ENCODE assay signal across 8 cellular contexts in the genomic region with DNA sequence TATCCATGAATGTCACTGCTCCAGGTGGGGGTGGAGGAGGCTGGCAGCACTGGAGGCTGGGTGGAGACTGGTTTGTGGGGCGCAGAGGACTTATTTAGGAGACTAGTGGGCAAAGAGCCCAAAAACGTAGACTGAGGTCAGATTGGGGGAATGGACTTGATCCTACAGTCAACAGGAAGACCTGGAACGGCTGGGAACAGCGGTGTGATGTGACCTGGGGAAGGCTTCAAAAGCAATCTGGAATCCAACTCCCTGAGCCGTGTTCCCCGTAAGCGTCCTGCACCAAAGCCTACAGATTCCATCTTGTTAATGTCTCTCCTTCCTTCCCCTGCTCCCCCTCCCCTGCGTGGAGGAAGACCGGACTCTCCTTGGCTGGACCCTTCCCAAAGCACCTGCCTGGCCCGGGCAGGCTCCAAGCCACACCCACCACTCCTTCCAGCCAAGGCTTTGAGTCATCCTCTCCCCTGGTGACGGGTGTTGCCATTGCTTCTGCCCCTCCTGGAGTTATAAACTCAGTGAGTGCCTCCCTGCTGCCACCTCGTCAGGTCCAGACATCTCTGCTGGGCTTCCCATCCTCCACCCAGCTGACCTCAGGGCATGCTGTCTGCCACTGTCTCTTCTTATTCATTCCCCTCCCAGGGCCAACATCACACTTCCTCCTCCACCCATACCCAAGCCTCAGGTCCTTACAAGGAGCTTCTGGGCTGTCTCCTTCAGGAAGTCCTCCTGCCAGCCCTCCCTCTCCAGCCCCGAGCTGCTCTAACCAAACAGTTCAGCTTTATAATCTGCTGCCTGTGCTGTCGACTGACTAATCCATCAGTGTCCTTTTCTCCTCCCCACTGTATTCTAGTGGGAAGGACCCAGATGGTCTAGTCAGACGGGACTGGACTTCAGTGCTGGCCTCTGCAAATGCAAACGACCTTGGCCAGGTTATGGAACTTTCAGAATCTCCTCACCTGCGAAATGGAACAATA. TPM values are rescaled to one million over a fixed set of nuclear protein-coding genes. Genes with fewer than 3 reads are reported as not detected.
DNase-seq lines count a peak whose midpoint lies in the region; ATAC-seq and TF ChIP-seq lines count a peak whose summit lies in the region.

No MANE protein-coding gene starts in this region.

- no peaks in the 10 kb centered on the region for H3K27me3 ChIP-seq in esophagus (ENCODE audit: control insufficient read depth in 1 of 2, insufficient read depth in 2 of 2, low read length in 2 of 2)
- H3K27me3 ChIP-seq in mucosa of stomach (ENCODE audit: control insufficient read depth, insufficient read depth, low read length), result no peaks in the 10 kb centered on the region
- H3K27me3 ChIP-seq in transverse colon, result no peaks in the 10 kb centered on the region

- peaks cover 8% of the 10 kb centered on the region for H3K27me3 Mint-ChIP-seq in activated CD4-positive, alpha-beta memory T cell treated with anti-CD3 and anti-CD28 coated beads, Interleukin-2, amount 10 ng/mL, durations not matched to agents 7 days and 5 days

- H3K4me1 ChIP-seq in esophagus (ENCODE audit: control insufficient read depth in 2 of 2, insufficient read depth in 2 of 2, low read length in 1 of 2) (peaks cover 2 to 13% of the 10 kb centered on the region in 2 donors), mucosa of stomach (ENCODE audit: control insufficient read depth, insufficient read depth, low read length) (peaks cover 25% of the 10 kb centered on the region), transverse colon (peaks cover 15 to 43% (median 32%) of the 10 kb centered on the region in 4 donors)

- peaks cover 10% of the 10 kb centered on the region for H3K36me3 Mint-ChIP-seq in activated CD4-positive, alpha-beta memory T cell treated with anti-CD3 and anti-CD28 coated beads, Interleukin-2, amount 10 ng/mL, durations not matched to agents 7 days and 5 days (ENCODE audit: low read depth)

- CTCF ChIA-PET in activated CD4-positive, alpha-beta memory T cell treated with anti-CD3 and anti-CD28 coated beads, Interleukin-2, amount 10 ng/mL, durations not matched to agents 7 days and 5 days (lab: Charles Lee), result interaction anchor here (1.1 to 1.5 kb wide), 3 partner anchors 41 to 235 kb away, joined by 3 to 7 read pairs (median 4); no protein-coding TSS in a partner anchor

- H3K9me3 ChIP-seq in esophagus (ENCODE audit: control insufficient read depth in 2 of 2, insufficient read depth in 1 of 2, low read depth in 1 of 2, low read length in 1 of 2) (no peaks in the 10 kb centered on the region), mucosa of stomach (ENCODE audit: control insufficient read depth, low read length) (no peaks in the 10 kb centered on the region), transverse colon (no peaks in the 10 kb centered on the region)

- H3K4me3 ChIP-seq in esophagus (ENCODE audit: low read depth in 1 of 2, low read length in 2 of 2) (peak overlapping the region in 1 of 2 donors; percentile 91), mucosa of stomach (ENCODE audit: low read length) (peak overlapping the region; percentile 18), transverse colon (peak overlapping the region in 2 of 4 donors; percentile 1 to 95)

- H3K4me3 Mint-ChIP-seq in activated CD4-positive, alpha-beta memory T cell treated with anti-CD3 and anti-CD28 coated beads, Interleukin-2, amount 10 ng/mL, durations not matched to agents 7 days and 5 days, result peak overlapping the region; percentile 57

- 11 to 15% methylated on average over 17 of the region's 17 CpGs for WGBS in esophagus, 2 donors
- WGBS in transverse colon (ENCODE audit: low coverage in 1 of 2), 2 donors, result 0 to 17% methylated on average over 2 to 17 of the region's 17 CpGs

- peak in 2 of 5 experiments; percentile 15 to 42 for TF ChIP-seq CTCF in transverse colon (IDR thresholded peaks at IDR 0.05)

- H3K27ac Mint-ChIP-seq in activated CD4-positive, alpha-beta memory T cell treated with anti-CD3 and anti-CD28 coated beads, Interleukin-2, amount 10 ng/mL, durations not matched to agents 7 days and 5 days, result peak overlapping the region; percentile 74

- intact Hi-C loops in transverse colon (cut with DNase I; ENCODE audit: low total_unique reads), result no loop called here

- no peaks in the 10 kb centered on the region for H3K36me3 ChIP-seq in esophagus (ENCODE audit: control insufficient read depth in 2 of 2, insufficient read depth in 2 of 2, low read length in 1 of 2)
- H3K36me3 ChIP-seq in mucosa of stomach (ENCODE audit: control insufficient read depth, insufficient read depth, low read length), result no peaks in the 10 kb centered on the region
- no peaks in the 10 kb centered on the region for H3K36me3 ChIP-seq in transverse colon

- DNase-seq in activated CD4-positive, CD25-positive, alpha-beta regulatory T cell (lab: John Stamatoyannopoulos, UW), result no peak
- peak; percentile 84 for DNase-seq in NCI-H446 treated with DMSO at 0.1 percent for 48 hours (lab: John Stamatoyannopoulos, UW)
- peak; percentile 54 for DNase-seq in activated CD4-positive, alpha-beta memory T cell treated with anti-CD3 and anti-CD28 coated beads, Interleukin-2, amount 10 ng/mL, durations not matched to agents 7 days and 5 days
- DNase-seq in transverse colon, result peak; percentile 90

- H3K4me1 Mint-ChIP-seq in activated CD4-positive, alpha-beta memory T cell treated with anti-CD3 and anti-CD28 coated beads, Interleukin-2, amount 10 ng/mL, durations not matched to agents 7 days and 5 days, result peaks cover 50% of the 10 kb centered on the region

- H3K9me3 Mint-ChIP-seq in activated CD4-positive, alpha-beta memory T cell treated with anti-CD3 and anti-CD28 coated beads, Interleukin-2, amount 10 ng/mL, durations not matched to agents 7 days and 5 days, result no peaks in the 10 kb centered on the region

- H3K27ac ChIP-seq in esophagus (ENCODE audit: low read depth in 2 of 2, low read length in 1 of 2) (peak overlapping the region; percentile 94 to 95), transverse colon (peak overlapping the region; percentile 93 to 96 (median 94))

- ATAC-seq in activated CD4-positive, CD25-positive, alpha-beta regulatory T cell treated with anti-CD3 and anti-CD28 coated beads, Interleukin-2, amount 50 U/mL, for 24 hours, result peak; percentile 19 to 22
- no peak for ATAC-seq in GM18858 (IDR thresholded peaks at IDR 0.05; ENCODE audit: unreplicated experiment)

- TF ChIP-seq EP300 in transverse colon (IDR thresholded peaks at IDR 0.05; ENCODE audit: low read depth), result no peak

- in situ Hi-C loops in transverse colon (cut with MboI; ENCODE audit: low pct_ligation_motif_present in 1 of 4, low pct_unique_long_range_greater_than_20kb in 1 of 4, low sequenced_read_pairs in 3 of 4), result no loop called here

- POLR2A ChIA-PET in activated CD4-positive, alpha-beta memory T cell treated with anti-CD3 and anti-CD28 coated beads, Interleukin-2, amount 10 ng/mL, durations not matched to agents 7 days and 5 days (lab: Charles Lee), result interaction anchor here (1.1 to 1.6 kb wide), 4 partner anchors 11 to 38 kb away, joined by 3 to 5 read pairs (median 4); no protein-coding TSS in a partner anchor

- peak; percentile 67 for TF ChIP-seq POLR2A in transverse colon (IDR thresholded peaks at IDR 0.05)

- peak overlapping the region; percentile 61 for H3K9ac ChIP-seq in mucosa of stomach (ENCODE audit: low read length)

RNA-seq across cellular contexts. Expression of a gene that starts 1.6 kb away (rescaled TPM):
- total RNA-seq in activated CD4-positive, alpha-beta memory T cell treated with anti-CD3 and anti-CD28 coated beads, Interleukin-2, amount 10 ng/mL, durations not matched to agents 7 days and 5 days, result 100 to 1,000 TPM in 1 of 2 experiments, 10 to 100 TPM in 1; 96.9 to 102 TPM
- polyA plus RNA-seq in esophagus, result 10 to 100 TPM; 45.8 to 55.4 TPM
- total RNA-seq in transverse colon, result 100 to 1,000 TPM; 118 to 191 (median 143) TPM

Comparison
In these comparisons a context has a peak if more than half of its experiments do, and no peak if none do; other contexts are left out.
1. DNase-seq: peak in NCI-H446 treated with DMSO at 0.1 percent for 48 hours (single experiment), activated CD4-positive, alpha-beta memory T cell treated with anti-CD3 and anti-CD28 coated beads, Interleukin-2, amount 10 ng/mL, durations not matched to agents 7 days and 5 days (single experiment) and transverse colon (single experiment); none in activated CD4-positive, CD25-positive, alpha-beta regulatory T cell (0 of 4).